Comparison of ENCODE assay signal across 2 cellular contexts in genomic region chr4:40665844-40666243, GRCh38.
TF ChIP-seq lines count a peak whose summit lies in the region.

No MANE protein-coding gene starts in this region.

TF ChIP-seq in GM12891, 5 proteins besides CTCF, POLR2A, EP300 and RAD21 (continued from another document):
- no peak for TF ChIP-seq POU2F2 (IDR thresholded peaks at IDR 0.05; ENCODE audit: low read depth, low read length)

TF ChIP-seq in GM12878, 131 proteins besides CTCF, POLR2A, EP300 and RAD21 (continued from another document):
- TF ChIP-seq ZNF217 (IDR thresholded peaks at IDR 0.05) (peak; percentile 71), IKZF2 (IDR thresholded peaks at IDR 0.05) (peak; percentile 86 to 89; a peak in 3 of 4 replicates), NR2C1 (IDR thresholded peaks at IDR 0.05) (no peak), ZBTB33 (IDR thresholded peaks at IDR 0.05) (no peak), MTA2 (IDR thresholded peaks at IDR 0.05; ENCODE audit: low read depth) (peak; percentile 98), RELB (IDR thresholded peaks at IDR 0.05; ENCODE audit: low read depth) (peak; percentile 78), MEF2B (IDR thresholded peaks at IDR 0.05; ENCODE audit: partially characterized antibody, poor library complexity, severe bottlenecking) (peak; percentile 38), SUZ12 (IDR thresholded peaks at IDR 0.05; ENCODE audit: unreplicated experiment) (no peak), ATF7 (IDR thresholded peaks at IDR 0.05; ENCODE audit: low read depth) (peak; percentile 50), BMI1 (IDR thresholded peaks at IDR 0.05; ENCODE audit: borderline replicate concordance) (0 out of 2 replicates have a peak, but pooled peaks have one; percentile 26)
